In genomic region chr10:86362129-86362527, GRCh38 we compare ENCODE assay signal across 13 cellular contexts.
"Had no signal": no experiment of that assay in that cellular context is flagged by ENCODE, and none has a peak within 500 bp of the region (broad histone marks: within the 10 kb centered on the region; RNA-seq: fewer than 3 reads in every experiment).

No MANE protein-coding gene starts in this region.

- H3K27me3 ChIP-seq: thyroid gland had no signal

- H3K36me3 Mint-ChIP-seq: activated CD8-positive, alpha-beta memory T cell treated with anti-CD3 and anti-CD28 coated beads, Interleukin-2, amount 10 ng/mL, durations not matched to agents 7 days and 5 days; natural killer cell had no signal

- H3K27ac Mint-ChIP-seq: activated CD8-positive, alpha-beta memory T cell treated with anti-CD3 and anti-CD28 coated beads, Interleukin-2, amount 10 ng/mL, durations not matched to agents 7 days and 5 days; activated naive CD4-positive, alpha-beta T cell treated with anti-CD3 and anti-CD28 coated beads for 36 hours; natural killer cell; stimulated activated naive CD8-positive, alpha-beta T cell treated with anti-CD3 and anti-CD28 coated beads, Interleukin-15, Interleukin-2, amounts not matched to agents 100 ng/mL and 50 ng/mL, for 24 hours; T-helper 1 cell treated with Interleukin-12 subunit alpha and Interleukin-12 subunit beta and Interleukin-4 antibody, amounts not matched to agents 30 μg/mL and 1 μg/mL, for 36 hours had no signal

- H3K9me3 Mint-ChIP-seq: activated naive CD4-positive, alpha-beta T cell treated with anti-CD3 and anti-CD28 coated beads for 36 hours; natural killer cell; stimulated activated naive CD8-positive, alpha-beta T cell treated with anti-CD3 and anti-CD28 coated beads, Interleukin-15, Interleukin-2, amounts not matched to agents 100 ng/mL and 50 ng/mL, for 24 hours; T-helper 1 cell treated with Interleukin-12 subunit alpha and Interleukin-12 subunit beta and Interleukin-4 antibody, amounts not matched to agents 30 μg/mL and 1 μg/mL, for 36 hours had no signal

- ATAC-seq: activated CD4-positive, CD25-positive, alpha-beta regulatory T cell treated with anti-CD3 and anti-CD28 coated beads, Interleukin-2, amount 50 U/mL, for 24 hours; activated CD8-positive, alpha-beta memory T cell treated with anti-CD3 and anti-CD28 coated beads, Interleukin-2, amount 10 ng/mL, durations not matched to agents 7 days and 5 days; natural killer cell had no signal

- H3K9me3 ChIP-seq: esophagus muscularis mucosa, thyroid gland had no signal

- H3K36me3 ChIP-seq: brain microvascular endothelial cell, esophagus muscularis mucosa, thyroid gland had no signal

- H3K27ac ChIP-seq: brain microvascular endothelial cell, esophagus muscularis mucosa had no signal

- H3K4me3 ChIP-seq: esophagus muscularis mucosa, thyroid gland had no signal

- DNase-seq: activated CD4-positive, alpha-beta T cell treated with anti-CD3 and anti-CD28 coated beads, Interleukin-2, amount 50 U/mL, for 4 hours; activated CD8-positive, alpha-beta memory T cell treated with anti-CD3 and anti-CD28 coated beads, Interleukin-2, amount 10 ng/mL, durations not matched to agents 7 days and 5 days; activated naive CD4-positive, alpha-beta T cell treated with anti-CD3 and anti-CD28 coated beads for 36 hours; brain microvascular endothelial cell; natural killer cell; SHP77 treated with DMSO at 0.1 percent for 48 hours; stimulated activated CD4-positive, alpha-beta T cell treated with anti-CD3 and anti-CD28 coated beads, Interleukin-15, amount 100 ng/mL, for 24 hours; stimulated activated CD4-positive, alpha-beta T cell treated with anti-CD3 and anti-CD28 coated beads, Interleukin-4, amount 100 ng/mL, for 24 hours; thyroid gland had no signal

- H3K4me3 Mint-ChIP-seq: activated CD8-positive, alpha-beta memory T cell treated with anti-CD3 and anti-CD28 coated beads, Interleukin-2, amount 10 ng/mL, durations not matched to agents 7 days and 5 days; activated naive CD4-positive, alpha-beta T cell treated with anti-CD3 and anti-CD28 coated beads for 36 hours; natural killer cell; stimulated activated naive CD8-positive, alpha-beta T cell treated with anti-CD3 and anti-CD28 coated beads, Interleukin-15, Interleukin-2, amounts not matched to agents 100 ng/mL and 50 ng/mL, for 24 hours; T-helper 1 cell treated with Interleukin-12 subunit alpha and Interleukin-12 subunit beta and Interleukin-4 antibody, amounts not matched to agents 30 μg/mL and 1 μg/mL, for 36 hours had no signal
